ENCODE assay signal across 15 cellular contexts in genomic region chr2:18752667-18753422, GRCh38.
A peak's percentile ranks its signal among the peaks of the same experiment; 100 is the strongest.
DNase-seq lines count a peak whose midpoint lies in the region; ATAC-seq and TF ChIP-seq lines count a peak whose summit lies in the region.
"Had no signal": no experiment of that assay in that cellular context is flagged by ENCODE, and none has a peak within 500 bp of the region (broad histone marks: within the 10 kb centered on the region; RNA-seq: fewer than 3 reads in every experiment).

No MANE protein-coding gene starts in this region.

- no peak overlapping the region for H2AFZ ChIP-seq in OCI-LY7 (ENCODE audit: low read length)
- H2AFZ ChIP-seq: parathyroid adenoma had no signal

- no peaks in the 10 kb centered on the region for H3K36me3 ChIP-seq in OCI-LY7 (ENCODE audit: insufficient read depth, low read length)
- H3K36me3 ChIP-seq: cardiac muscle cell had no signal

- intact Hi-C loops in OCI-LY7 (cut with micrococcal nuclease; ENCODE audit: unreplicated experiment): no loop called here

- H3K4me1 ChIP-seq in OCI-LY7 (ENCODE audit: insufficient read depth, low read length, poor library complexity, severe bottlenecking): no peaks in the 10 kb centered on the region
- H3K4me1 ChIP-seq: parathyroid adenoma had no signal

- H3K36me3 Mint-ChIP-seq in HFFc6 (ENCODE audit: low read depth): no peaks in the 10 kb centered on the region
- H3K36me3 Mint-ChIP-seq: IgD-negative memory B cell had no signal

- no peaks in the 10 kb centered on the region for H3K79me2 ChIP-seq in OCI-LY7 (ENCODE audit: insufficient read depth, low read depth, low read length)
- H3K79me2 ChIP-seq: parathyroid adenoma had no signal

- peaks cover 26% of the 10 kb centered on the region for H3K4me1 Mint-ChIP-seq in HFFc6 (ENCODE audit: low read depth)
- H3K4me1 Mint-ChIP-seq: activated CD4-positive, alpha-beta memory T cell treated with anti-CD3 and anti-CD28 coated beads, Interleukin-2, amount 10 ng/mL, durations not matched to agents 7 days and 5 days; IgD-negative memory B cell had no signal

- peaks cover 2% of the 10 kb centered on the region; the same call in 1 of the 2 replicates for H3K27me3 Mint-ChIP-seq in HFFc6 (ENCODE audit: insufficient read depth)
- H3K27me3 Mint-ChIP-seq: activated CD4-positive, alpha-beta memory T cell treated with anti-CD3 and anti-CD28 coated beads, Interleukin-2, amount 10 ng/mL, durations not matched to agents 7 days and 5 days; CD4-positive, alpha-beta T cell; IgD-negative memory B cell had no signal

- no peaks in the 10 kb centered on the region for H3K9me2 ChIP-seq in OCI-LY7 (ENCODE audit: insufficient read depth, low read length)

- no peaks in the 10 kb centered on the region for H3K9me3 ChIP-seq in OCI-LY7 (ENCODE audit: low read length)

- DNase-seq in HFFc6: peak; percentile 57
- DNase-seq in OCI-LY7 (ENCODE audit: low spot score): peak; percentile 11
- peak; percentile 4 for DNase-seq in dermis blood vessel endothelial cell
- no peak for DNase-seq in NOMO-1 (lab: John Stamatoyannopoulos, UW; ENCODE audit: unreplicated experiment in 2 of 2)
- DNase-seq: activated CD4-positive, alpha-beta memory T cell treated with anti-CD3 and anti-CD28 coated beads, Interleukin-2, amount 10 ng/mL, durations not matched to agents 7 days and 5 days; CD4-positive, alpha-beta T cell; NCI-H446 treated with DMSO at 0.1 percent for 48 hours had no signal

- POLR2A ChIA-PET in OCI-LY7 (lab: Charles Lee): interaction anchor here (0.7 kb wide), 1 partner anchor 306 kb away, joined by 3 read pairs; no protein-coding TSS in a partner anchor

- H4K20me1 ChIP-seq in OCI-LY7 (ENCODE audit: insufficient read depth, low read length): no peaks in the 10 kb centered on the region

- TF ChIP-seq CTCF in C4-2B (conservative IDR thresholded peaks at IDR 0.05): peak; percentile 16
- TF ChIP-seq CTCF in HFFc6 (IDR thresholded peaks at IDR 0.05): peak; percentile 72
- peak; percentile 54 for TF ChIP-seq CTCF in OCI-LY7 (conservative IDR thresholded peaks at IDR 0.05; ENCODE audit: low read length)

- no peaks in the 10 kb centered on the region for H3K9me3 Mint-ChIP-seq in HFFc6
- H3K9me3 Mint-ChIP-seq: activated CD4-positive, alpha-beta memory T cell treated with anti-CD3 and anti-CD28 coated beads, Interleukin-2, amount 10 ng/mL, durations not matched to agents 7 days and 5 days; CD4-positive, alpha-beta T cell; IgD-negative memory B cell had no signal

- no peak overlapping the region for H3K4me3 ChIP-seq in OCI-LY7 (ENCODE audit: low read depth, low read length, poor library complexity, severe bottlenecking)
- H3K4me3 ChIP-seq: cardiac muscle cell had no signal

- no peak overlapping the region for H3K4me2 ChIP-seq in OCI-LY7 (ENCODE audit: low read length)

- H3K27ac Mint-ChIP-seq in HFFc6: no peak overlapping the region
- H3K27ac Mint-ChIP-seq: activated CD4-positive, alpha-beta memory T cell treated with anti-CD3 and anti-CD28 coated beads, Interleukin-2, amount 10 ng/mL, durations not matched to agents 7 days and 5 days; CD4-positive, alpha-beta T cell; IgD-negative memory B cell had no signal

- CTCF ChIA-PET in OCI-LY7 (lab: Charles Lee; ENCODE audit: unreplicated experiment): no interaction called here

- ATAC-seq in HG03175 (IDR thresholded peaks at IDR 0.05; ENCODE audit: unreplicated experiment) (no peak), GM18502 (IDR thresholded peaks at IDR 0.05; ENCODE audit: poor library complexity, unreplicated experiment) (no peak), GM21576 (IDR thresholded peaks at IDR 0.05; ENCODE audit: unreplicated experiment) (no peak)
- ATAC-seq: esophagus mucosa had no signal

- no peak overlapping the region for H3K27ac ChIP-seq in C4-2B
- no peak overlapping the region for H3K27ac ChIP-seq in OCI-LY7 (ENCODE audit: low read depth, low read length, poor library complexity, severe bottlenecking)
- H3K27ac ChIP-seq: cardiac muscle cell, parathyroid adenoma had no signal

- no peak overlapping the region for H3K4me3 Mint-ChIP-seq in HFFc6
- H3K4me3 Mint-ChIP-seq: activated CD4-positive, alpha-beta memory T cell treated with anti-CD3 and anti-CD28 coated beads, Interleukin-2, amount 10 ng/mL, durations not matched to agents 7 days and 5 days; CD4-positive, alpha-beta T cell; IgD-negative memory B cell had no signal

- BruUV-seq in OCI-LY7 (replicated peaks; lab: Mats Ljungman, UMichigan): no TSS peak

Comparison
In these comparisons a context has a peak if more than half of its experiments do, and no peak if none do; other contexts are left out.
1. CTCF ChIP-seq: peak in every context shown above with its lines; median percentile 72 in HFFc6; 54 in OCI-LY7; 16 in C4-2B.
2. DNase-seq: peak in HFFc6 (single experiment), OCI-LY7 (single experiment) and dermis blood vessel endothelial cell (single experiment); none in NOMO-1 (0 of 2).